8 cellular contexts compared by ENCODE assay signal in the genomic region with DNA sequence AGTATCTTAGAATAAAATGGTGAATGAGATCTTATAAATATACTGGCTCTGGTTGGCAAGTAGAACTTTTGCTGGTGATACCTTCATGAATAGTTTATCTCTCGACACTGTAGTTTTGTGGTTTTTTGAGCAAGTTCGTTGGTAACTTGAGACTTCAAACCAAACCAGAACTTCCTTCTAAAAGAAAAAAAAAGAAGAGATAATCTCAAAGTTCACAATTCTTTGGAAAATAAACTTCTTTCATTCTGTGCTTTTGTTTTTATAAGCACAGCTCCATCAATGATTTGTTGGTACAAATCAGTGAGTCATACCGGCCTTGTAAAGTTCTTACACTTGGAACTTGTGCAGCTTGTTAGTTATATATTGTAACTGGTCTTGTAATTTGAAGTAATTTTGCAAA. TPM values are rescaled to one million over a fixed set of nuclear protein-coding genes. Genes with fewer than 3 reads are reported as not detected.
A peak's percentile ranks its signal among the peaks of the same experiment; 100 is the strongest.
DNase-seq lines count a peak whose midpoint lies in the region; ATAC-seq and TF ChIP-seq lines count a peak whose summit lies in the region.

No MANE protein-coding gene starts in this region.

- H3F3A ChIP-seq in neural cell (ENCODE audit: insufficient read depth, low read length, poor library complexity, severe bottlenecking) = peaks cover 6% of the 10 kb centered on the region

- H3K9ac ChIP-seq in neural cell (ENCODE audit: low read length) = no peak overlapping the region

- H3K27me3 Mint-ChIP-seq in Calu3 (ENCODE audit: unreplicated experiment) (no peaks in the 10 kb centered on the region), chondrocyte (ENCODE audit: low read depth) (no peaks in the 10 kb centered on the region)

- no peaks in the 10 kb centered on the region for H3K9me3 Mint-ChIP-seq in Calu3 (ENCODE audit: low read depth, unreplicated experiment)
- H3K9me3 Mint-ChIP-seq in chondrocyte (ENCODE audit: low read depth) = no peaks in the 10 kb centered on the region

- peak overlapping the region; percentile 79 for H3K4me2 ChIP-seq in neural cell (ENCODE audit: low read length)

- H3K4me3 Mint-ChIP-seq in Calu3 (ENCODE audit: low read depth, unreplicated experiment) (peak overlapping the region; percentile 85), chondrocyte (ENCODE audit: unreplicated experiment) (peak overlapping the region; percentile 82)

- no peaks in the 10 kb centered on the region for H3K9me2 ChIP-seq in neural cell (ENCODE audit: insufficient read depth, low read length)

- no peak for ATAC-seq in GM21360 (IDR thresholded peaks at IDR 0.05; ENCODE audit: unreplicated experiment)
- no peak for ATAC-seq in HG03139 (IDR thresholded peaks at IDR 0.05; ENCODE audit: unreplicated experiment)
- no peak for ATAC-seq in HG02981 (IDR thresholded peaks at IDR 0.05; ENCODE audit: unreplicated experiment)

- H4K20me1 ChIP-seq in neural cell (ENCODE audit: insufficient read depth) = no peaks in the 10 kb centered on the region

- H2AFZ ChIP-seq in neural cell (ENCODE audit: low read depth, low read length) = no peak overlapping the region

- no peak for TF ChIP-seq RAD21 in neural cell (conservative IDR thresholded peaks at IDR 0.05)

- H3K36me3 Mint-ChIP-seq in Calu3 (ENCODE audit: insufficient read depth, unreplicated experiment) = peaks cover 43% of the 10 kb centered on the region
- H3K36me3 Mint-ChIP-seq in chondrocyte (ENCODE audit: low read depth) = no peaks in the 10 kb centered on the region

- H3K9me3 ChIP-seq in neural cell (ENCODE audit: low read length) = no peaks in the 10 kb centered on the region

- no peaks in the 10 kb centered on the region for H3K36me3 ChIP-seq in neural cell (ENCODE audit: insufficient read depth, low read length)

- H3K4me3 ChIP-seq in neural cell (ENCODE audit: low read length) = peak overlapping the region; percentile 96

- H3K79me2 ChIP-seq in neural cell (replicated peaks; ENCODE audit: insufficient read depth, low read length) = peaks cover 61% of the 10 kb centered on the region

- CTCF ChIA-PET in Calu3 (lab: Charles Lee) = interaction anchor here (3.1 kb wide), 1 partner anchor 26 kb away, joined by 15 read pairs; a partner anchor contains a TSS

- in situ Hi-C loops in GM13976 (cut with MboI; ENCODE audit: low sequenced_read_pairs, unreplicated experiment) = no loop called here

- intact Hi-C loops in Calu3 (cut with micrococcal nuclease; ENCODE audit: unreplicated experiment) = no loop called here

- H3K27ac ChIP-seq in neural cell (ENCODE audit: low read length) = no peak overlapping the region

- H3K4me1 Mint-ChIP-seq in Calu3 (ENCODE audit: low read depth, unreplicated experiment) (peaks cover 47% of the 10 kb centered on the region), chondrocyte (ENCODE audit: low read depth) (peaks cover 62% of the 10 kb centered on the region)

- no peak for DNase-seq in Calu3
- peak; percentile 48 for DNase-seq in MV-4-11 (lab: John Stamatoyannopoulos, UW)
- no peak for DNase-seq in chondrocyte (ENCODE audit: low spot score)
- DNase-seq in GM13976 (ENCODE audit: low spot score) = no peak

- TF ChIP-seq EP300 in neural cell (conservative IDR thresholded peaks at IDR 0.05; ENCODE audit: poor library complexity, severe bottlenecking) = no peak

- no peak for TF ChIP-seq CTCF in Calu3 (IDR thresholded peaks at IDR 0.05; ENCODE audit: unreplicated experiment)
- no peak for TF ChIP-seq CTCF in chondrocyte (IDR thresholded peaks at IDR 0.05)
- no peak for TF ChIP-seq CTCF in neural cell (IDR thresholded peaks at IDR 0.05; ENCODE audit: poor library complexity, severe bottlenecking)
- TF ChIP-seq CTCF in GM13976 (IDR thresholded peaks at IDR 0.05; ENCODE audit: borderline replicate concordance, control extremely low read depth, extremely low read depth, insufficient read depth, missing control alignments) = no peak

- H3K27ac Mint-ChIP-seq in Calu3 (ENCODE audit: unreplicated experiment) = peak overlapping the region; percentile 74
- peak overlapping the region; percentile 96 for H3K27ac Mint-ChIP-seq in chondrocyte (ENCODE audit: unreplicated experiment)

- H3K27me3 ChIP-seq in neural cell (ENCODE audit: insufficient read depth, low read depth, low read length) = no peaks in the 10 kb centered on the region

- no TSS peak for BruUV-seq in Calu3 (replicated peaks; lab: Mats Ljungman, UMichigan)

TF ChIP-seq in neural cell, 6 proteins besides CTCF, POLR2A, EP300 and RAD21:
- TF ChIP-seq EZH2 (IDR thresholded peaks at IDR 0.05; ENCODE audit: borderline replicate concordance, insufficient read depth, low read length, poor library complexity, severe bottlenecking) = no peak
- TF ChIP-seq TAF1 (IDR thresholded peaks at IDR 0.05; ENCODE audit: low read depth) = no peak
- no peak for TF ChIP-seq MXI1 (conservative IDR thresholded peaks at IDR 0.05; ENCODE audit: poor library complexity, severe bottlenecking)
- TF ChIP-seq, protein P1, sequence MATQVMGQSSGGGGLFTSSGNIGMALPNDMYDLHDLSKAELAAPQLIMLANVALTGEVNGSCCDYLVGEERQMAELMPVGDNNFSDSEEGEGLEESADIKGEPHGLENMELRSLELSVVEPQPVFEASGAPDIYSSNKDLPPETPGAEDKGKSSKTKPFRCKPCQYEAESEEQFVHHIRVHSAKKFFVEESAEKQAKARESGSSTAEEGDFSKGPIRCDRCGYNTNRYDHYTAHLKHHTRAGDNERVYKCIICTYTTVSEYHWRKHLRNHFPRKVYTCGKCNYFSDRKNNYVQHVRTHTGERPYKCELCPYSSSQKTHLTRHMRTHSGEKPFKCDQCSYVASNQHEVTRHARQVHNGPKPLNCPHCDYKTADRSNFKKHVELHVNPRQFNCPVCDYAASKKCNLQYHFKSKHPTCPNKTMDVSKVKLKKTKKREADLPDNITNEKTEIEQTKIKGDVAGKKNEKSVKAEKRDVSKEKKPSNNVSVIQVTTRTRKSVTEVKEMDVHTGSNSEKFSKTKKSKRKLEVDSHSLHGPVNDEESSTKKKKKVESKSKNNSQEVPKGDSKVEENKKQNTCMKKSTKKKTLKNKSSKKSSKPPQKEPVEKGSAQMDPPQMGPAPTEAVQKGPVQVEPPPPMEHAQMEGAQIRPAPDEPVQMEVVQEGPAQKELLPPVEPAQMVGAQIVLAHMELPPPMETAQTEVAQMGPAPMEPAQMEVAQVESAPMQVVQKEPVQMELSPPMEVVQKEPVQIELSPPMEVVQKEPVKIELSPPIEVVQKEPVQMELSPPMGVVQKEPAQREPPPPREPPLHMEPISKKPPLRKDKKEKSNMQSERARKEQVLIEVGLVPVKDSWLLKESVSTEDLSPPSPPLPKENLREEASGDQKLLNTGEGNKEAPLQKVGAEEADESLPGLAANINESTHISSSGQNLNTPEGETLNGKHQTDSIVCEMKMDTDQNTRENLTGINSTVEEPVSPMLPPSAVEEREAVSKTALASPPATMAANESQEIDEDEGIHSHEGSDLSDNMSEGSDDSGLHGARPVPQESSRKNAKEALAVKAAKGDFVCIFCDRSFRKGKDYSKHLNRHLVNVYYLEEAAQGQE (IDR thresholded peaks at IDR 0.05; ENCODE audit: borderline replicate concordance) = no peak
- TF ChIP-seq SMC3 (conservative IDR thresholded peaks at IDR 0.05; ENCODE audit: poor library complexity) = no peak
- TF ChIP-seq POLR2AphosphoS5 (IDR thresholded peaks at IDR 0.05) = no peak

RNA-seq across cellular contexts. Expression of a gene that starts 2.3 kb away (rescaled TPM):
- total RNA-seq in Calu3 (2022) (42.7 and 43.2 TPM in 2 replicates), chondrocyte (57.4 to 63.4 TPM (median 60.0 TPM) in 3 replicates)
- 20.3 and 22.9 TPM in 2 replicates for polyA plus RNA-seq in neural cell
- 54.3 and 58.0 TPM in 2 replicates for polyA minus RNA-seq in neural cell

RNA-seq across cellular contexts. Expression of a gene that starts 26.3 kb away (rescaled TPM):
- 6.9 and 7.5 TPM in 2 replicates for total RNA-seq in Calu3 (2022)
- total RNA-seq in chondrocyte = 8.1 to 11.4 TPM (median 8.3 TPM) in 3 replicates
- polyA plus RNA-seq in neural cell = 7.3 and 8.7 TPM in 2 replicates
- polyA minus RNA-seq in neural cell = 12.7 and 14.0 TPM in 2 replicates

RNA-seq across cellular contexts. Expression of a gene that starts 26.9 kb away (rescaled TPM):
- total RNA-seq in Calu3 (2022) = 18.3 and 21.0 TPM in 2 replicates
- total RNA-seq in chondrocyte = 15.6 to 23.6 TPM (median 16.8 TPM) in 3 replicates
- 178 and 192 TPM in 2 replicates for polyA plus RNA-seq in neural cell
- polyA minus RNA-seq in neural cell = 48.3 and 49.7 TPM in 2 replicates

RNA-seq across cellular contexts. Expression of a gene that starts 44.1 kb away (rescaled TPM):
- 13.0 and 16.8 TPM in 2 replicates for total RNA-seq in Calu3 (2022)
- total RNA-seq in chondrocyte = 0.17 to 0.33 TPM (median 0.17 TPM) in 3 replicates
- polyA plus RNA-seq in neural cell = 2.6 and 4.7 TPM in 2 replicates
- 3.2 and 6.4 TPM in 2 replicates for polyA minus RNA-seq in neural cell

RNA-seq across cellular contexts. Expression of a gene that starts 47.8 kb away (rescaled TPM):
- total RNA-seq in Calu3 (2022) (0.24 TPM in 1 of 2 replicates, not detected in the other), chondrocyte (33.1 to 44.2 TPM (median 34.9 TPM) in 3 replicates)
- polyA plus RNA-seq in neural cell = not detected in 2 replicates
- polyA minus RNA-seq in neural cell = 0.35 TPM in 1 of 2 replicates, not detected in the other
